Comparison of ENCODE assay signal across 8 cellular contexts in genomic region chr20:6178537-6178936, GRCh38. TPM values are rescaled to one million over a fixed set of nuclear protein-coding genes. Genes with fewer than 3 reads are reported as not detected.
DNase-seq lines count a peak whose midpoint lies in the region; TF ChIP-seq lines count a peak whose summit lies in the region.

No MANE protein-coding gene starts in this region.

- no peaks in the 10 kb centered on the region for H3K9me2 ChIP-seq in OCI-LY7 (ENCODE audit: insufficient read depth, low read length)

- H3K4me1 ChIP-seq in OCI-LY7 (ENCODE audit: insufficient read depth, low read length, poor library complexity, severe bottlenecking) (no peaks in the 10 kb centered on the region), sigmoid colon (no peaks in the 10 kb centered on the region)

- no peaks in the 10 kb centered on the region for H3K27me3 ChIP-seq in sigmoid colon

- no peaks in the 10 kb centered on the region for H4K20me1 ChIP-seq in OCI-LY7 (ENCODE audit: insufficient read depth, low read length)

- H3K4me2 ChIP-seq in OCI-LY7 (ENCODE audit: low read length): no peak overlapping the region

- DNase-seq in AG04449 (ENCODE audit: low read depth, low spot score) (no peak), HFF-Myc (ENCODE audit: extremely low read depth, low read depth) (no peak), OCI-LY7 (ENCODE audit: low spot score) (peak; percentile 13), fibroblast of the conjunctiva (ENCODE audit: low read depth) (peak; percentile 5), OCI-M2 (lab: John Stamatoyannopoulos, UW; ENCODE audit: unreplicated experiment) (no peak), sigmoid colon (no peak), islet precursor cell (no peak)
- no peak for DNase-seq in stimulated activated CD4-positive, alpha-beta T cell treated with anti-CD3 and anti-CD28 coated beads, Interleukin-2, amount 100 ng/mL, for 48 hours

- H3K79me2 ChIP-seq in OCI-LY7 (ENCODE audit: insufficient read depth, low read depth, low read length): no peaks in the 10 kb centered on the region

- no peaks in the 10 kb centered on the region for H3K9me3 ChIP-seq in OCI-LY7 (ENCODE audit: low read length)
- H3K9me3 ChIP-seq in sigmoid colon: peaks cover 0 to 4% (median 0%) of the 10 kb centered on the region in 4 donors

- CTCF ChIA-PET in AG04449 (lab: Yijun Ruan, JAX): interaction anchor here (0.9 kb wide), 1 partner anchor 404 kb away, joined by 3 read pairs; no protein-coding TSS in a partner anchor
- CTCF ChIA-PET in OCI-LY7 (lab: Charles Lee; ENCODE audit: unreplicated experiment): no interaction called here

- H2AFZ ChIP-seq in OCI-LY7 (ENCODE audit: low read length): no peak overlapping the region

- POLR2A ChIA-PET in AG04449 (lab: Yijun Ruan, JAX) (no interaction called here), OCI-LY7 (lab: Charles Lee) (no interaction called here)

- no peak for TF ChIP-seq POLR2A in sigmoid colon (IDR thresholded peaks at IDR 0.05)

- TF ChIP-seq EP300 in sigmoid colon (IDR thresholded peaks at IDR 0.05): no peak

- 6 to 11% methylated on average over 3 of the region's 3 CpGs for WGBS in sigmoid colon, 2 donors

- peak; percentile 14 for TF ChIP-seq CTCF in AG04449 (IDR thresholded peaks at IDR 0.05; ENCODE audit: insufficient read depth, low read length, missing control alignments)
- TF ChIP-seq CTCF in HFF-Myc (IDR thresholded peaks at IDR 0.05; ENCODE audit: low read depth, low read length, missing control alignments): peak; percentile 42
- peak; percentile 63 for TF ChIP-seq CTCF in OCI-LY7 (conservative IDR thresholded peaks at IDR 0.05; ENCODE audit: low read length)
- no peak for TF ChIP-seq CTCF in sigmoid colon (IDR thresholded peaks at IDR 0.05)

- H3K4me3 ChIP-seq in AG04449 (ENCODE audit: low read depth, low read length) (no peak overlapping the region), HFF-Myc (replicated peaks; ENCODE audit: low read depth, low read length) (no peak overlapping the region), OCI-LY7 (ENCODE audit: low read depth, low read length, poor library complexity, severe bottlenecking) (no peak overlapping the region), sigmoid colon (no peak overlapping the region)

- H3K27ac ChIP-seq in OCI-LY7 (ENCODE audit: low read depth, low read length, poor library complexity, severe bottlenecking) (no peak overlapping the region), sigmoid colon (no peak overlapping the region)

- intact Hi-C loops in OCI-LY7 (cut with micrococcal nuclease; ENCODE audit: unreplicated experiment): no loop called here
- intact Hi-C loops in sigmoid colon (cut with DNase I): no loop called here

- H3K36me3 ChIP-seq in OCI-LY7 (ENCODE audit: insufficient read depth, low read length) (no peaks in the 10 kb centered on the region), sigmoid colon (no peaks in the 10 kb centered on the region)

- BruUV-seq in OCI-LY7 (replicated peaks; lab: Mats Ljungman, UMichigan): no TSS peak

RNA-seq across cellular contexts. Expression of gene FERMT1, which starts 55.7 kb away (rescaled TPM):
- total RNA-seq in OCI-LY7 (2014; rRNA removed; shearing (Covaris generic)): not detected in 2 replicates
- total RNA-seq in OCI-LY7 (2022) (not detected in 2 replicates), sigmoid colon (under 1 TPM; 0.16 to 0.41 (median 0.32) TPM)
- 10 to 100 TPM; 21.6 to 31.5 (median 27.5) TPM for polyA plus RNA-seq in sigmoid colon

Comparison
In these comparisons a context has a peak if more than half of its experiments do, and no peak if none do; other contexts are left out.
1. DNase-seq: peak in OCI-LY7 (single experiment) and fibroblast of the conjunctiva (single experiment); none in AG04449 (single experiment), HFF-Myc (single experiment), OCI-M2 (single experiment), sigmoid colon (single experiment), stimulated activated CD4-positive, alpha-beta T cell treated with anti-CD3 and anti-CD28 coated beads, Interleukin-2, amount 100 ng/mL, for 48 hours (0 of 2) and islet precursor cell (single experiment).
2. CTCF ChIP-seq: peak in AG04449 (single experiment), HFF-Myc (single experiment) and OCI-LY7 (single experiment); none in sigmoid colon (0 of 4).